Comparison of ENCODE assay signal across 15 cellular contexts in genomic region chr15:70164910-70165791, GRCh38.
A peak's percentile ranks its signal among the peaks of the same experiment; 100 is the strongest.
DNase-seq lines count a peak whose midpoint lies in the region; ATAC-seq and TF ChIP-seq lines count a peak whose summit lies in the region.
"Had no signal": no experiment of that assay in that cellular context is flagged by ENCODE, and none has a peak within 500 bp of the region (broad histone marks: within the 10 kb centered on the region; RNA-seq: fewer than 3 reads in every experiment).

No MANE protein-coding gene starts in this region.

- H3K4me3 Mint-ChIP-seq in activated CD4-positive, alpha-beta memory T cell treated with anti-CD3 and anti-CD28 coated beads, Interleukin-2, amount 10 ng/mL, durations not matched to agents 7 days and 5 days: no peak overlapping the region
- H3K4me3 Mint-ChIP-seq: activated CD4-positive, alpha-beta T cell treated with anti-CD3 and anti-CD28 coated beads, Interleukin-2, amount 10 ng/mL, durations not matched to agents 7 days and 5 days; B cell; immature natural killer cell had no signal

- peak overlapping the region; percentile 24 for H3K9ac ChIP-seq in NT2/D1 (ENCODE audit: insufficient read length, low read depth)
- H3K9ac ChIP-seq in muscle layer of colon (ENCODE audit: low read length): no peak overlapping the region

- peak; percentile 8 to 54 (median 46) for ATAC-seq in heart left ventricle
- ATAC-seq in HG03108 (IDR thresholded peaks at IDR 0.05; ENCODE audit: unreplicated experiment): no peak
- ATAC-seq in HG02870 (IDR thresholded peaks at IDR 0.05; ENCODE audit: unreplicated experiment): no peak
- ATAC-seq: PC-3 had no signal

- H3K27ac ChIP-seq in heart left ventricle (peak overlapping the region; percentile 21 to 86 (median 77)), muscle layer of colon (ENCODE audit: low read depth, low read length) (peak overlapping the region; percentile 2), spleen (peak overlapping the region in 5 of 8 donors; percentile 12 to 66 (median 38))
- H3K27ac ChIP-seq: neutrophil had no signal

- peaks cover 10% of the 10 kb centered on the region for H3K4me1 ChIP-seq in NT2/D1 (ENCODE audit: insufficient read depth, insufficient read length)
- peaks cover 5 to 42% (median 38%) of the 10 kb centered on the region in 12 donors for H3K4me1 ChIP-seq in heart left ventricle
- H3K4me1 ChIP-seq in muscle layer of colon (ENCODE audit: insufficient read depth, low read length): peaks cover 35% of the 10 kb centered on the region
- peaks cover 0 to 38% (median 18%) of the 10 kb centered on the region in 6 donors for H3K4me1 ChIP-seq in spleen

- DNase-seq in NT2/D1 (ENCODE audit: low read depth, low spot score) (no peak), heart left ventricle (peak in 3 of 5 donors; percentile 48 to 52 (median 52)), spleen (no peak), NCI-H2196 treated with DMSO at 0.1 percent for 48 hours (lab: John Stamatoyannopoulos, UW; ENCODE audit: unreplicated experiment) (no peak)
- DNase-seq in activated CD4-positive, alpha-beta memory T cell treated with anti-CD3 and anti-CD28 coated beads, Interleukin-2, amount 10 ng/mL, durations not matched to agents 7 days and 5 days: no peak
- DNase-seq: activated CD4-positive, alpha-beta T cell treated with anti-CD3 and anti-CD28 coated beads, Interleukin-2, amount 10 ng/mL, durations not matched to agents 7 days and 5 days; effector CD8-positive, alpha-beta T cell; immature natural killer cell had no signal

- TF ChIP-seq POLR2A in heart left ventricle (IDR thresholded peaks at IDR 0.05): no peak
- TF ChIP-seq POLR2A in spleen (IDR thresholded peaks at IDR 0.05): no peak

- H3K9me3 Mint-ChIP-seq in activated CD4-positive, alpha-beta memory T cell treated with anti-CD3 and anti-CD28 coated beads, Interleukin-2, amount 10 ng/mL, durations not matched to agents 7 days and 5 days: no peaks in the 10 kb centered on the region
- H3K9me3 Mint-ChIP-seq: activated CD4-positive, alpha-beta T cell treated with anti-CD3 and anti-CD28 coated beads, Interleukin-2, amount 10 ng/mL, durations not matched to agents 7 days and 5 days; activated T-helper 2 cell treated with anti-CD3 and anti-CD28 coated beads, Interferon-gamma antibody, Interleukin-2, Interleukin-4, amounts not matched to agents 10 μg/mL and 5 μg/mL and 100 μg/mL, durations not matched to agents 14 hours and 24 hours and 36 hours; immature natural killer cell had no signal

- CTCF ChIA-PET in activated CD4-positive, alpha-beta memory T cell treated with anti-CD3 and anti-CD28 coated beads, Interleukin-2, amount 10 ng/mL, durations not matched to agents 7 days and 5 days (lab: Charles Lee): no interaction called here

- POLR2A ChIA-PET in activated CD4-positive, alpha-beta memory T cell treated with anti-CD3 and anti-CD28 coated beads, Interleukin-2, amount 10 ng/mL, durations not matched to agents 7 days and 5 days (lab: Charles Lee): no interaction called here

- H3K36me3 ChIP-seq in NT2/D1 (ENCODE audit: insufficient read depth, insufficient read length, low read length) (no peaks in the 10 kb centered on the region), heart left ventricle (no peaks in the 10 kb centered on the region), muscle layer of colon (ENCODE audit: insufficient read depth, low read length) (no peaks in the 10 kb centered on the region), spleen (no peaks in the 10 kb centered on the region)
- H3K36me3 ChIP-seq: neutrophil had no signal

- intact Hi-C loops in heart left ventricle (cut with DNase I): loop anchor here in 5 of 10 donors (2.0 to 10.0 kb wide), 9 partner anchors 60 to 580 kb away; partner anchors contain the start of gene TLE3 (in 3 of the 5)
- intact Hi-C loops in spleen (cut with DNase I; ENCODE audit: low total_unique reads): no loop called here

- no peaks in the 10 kb centered on the region for H3K27me3 Mint-ChIP-seq in activated CD4-positive, alpha-beta memory T cell treated with anti-CD3 and anti-CD28 coated beads, Interleukin-2, amount 10 ng/mL, durations not matched to agents 7 days and 5 days
- H3K27me3 Mint-ChIP-seq: activated CD4-positive, alpha-beta T cell treated with anti-CD3 and anti-CD28 coated beads, Interleukin-2, amount 10 ng/mL, durations not matched to agents 7 days and 5 days had no signal

- H3K4me3 ChIP-seq in NT2/D1 (ENCODE audit: insufficient read length, low read depth): no peak overlapping the region
- H3K4me3 ChIP-seq in heart left ventricle: no peak overlapping the region
- H3K4me3 ChIP-seq in muscle layer of colon (ENCODE audit: low read depth in 1 of 2, low read length in 2 of 2): no peak overlapping the region
- no peak overlapping the region for H3K4me3 ChIP-seq in spleen

- WGBS in heart left ventricle, 4 donors: 36 to 54% (median 47%) methylated on average over 10 to 16 of the region's 16 CpGs
- WGBS in spleen, 5 donors: 79 to 86% (median 83%) methylated on average over 16 of the region's 16 CpGs

- no peaks in the 10 kb centered on the region for H3K4me1 Mint-ChIP-seq in activated CD4-positive, alpha-beta memory T cell treated with anti-CD3 and anti-CD28 coated beads, Interleukin-2, amount 10 ng/mL, durations not matched to agents 7 days and 5 days
- H3K4me1 Mint-ChIP-seq: activated CD4-positive, alpha-beta T cell treated with anti-CD3 and anti-CD28 coated beads, Interleukin-2, amount 10 ng/mL, durations not matched to agents 7 days and 5 days; immature natural killer cell had no signal

- H3K27me3 ChIP-seq in NT2/D1 (ENCODE audit: insufficient read depth, insufficient read length) (no peaks in the 10 kb centered on the region), heart left ventricle (peaks cover 0 to 4% (median 0%) of the 10 kb centered on the region in 9 donors), muscle layer of colon (ENCODE audit: control insufficient read depth in 1 of 2, insufficient read depth in 2 of 2, low read length in 2 of 2) (no peaks in the 10 kb centered on the region), spleen (replicated peaks in 1 of 7) (peaks cover 0 to 33% (median 5%) of the 10 kb centered on the region in 7 donors)
- H3K27me3 ChIP-seq: neutrophil had no signal

- no peaks in the 10 kb centered on the region for H3K36me3 Mint-ChIP-seq in activated CD4-positive, alpha-beta memory T cell treated with anti-CD3 and anti-CD28 coated beads, Interleukin-2, amount 10 ng/mL, durations not matched to agents 7 days and 5 days (ENCODE audit: low read depth)

- TF ChIP-seq CTCF in heart left ventricle (IDR thresholded peaks at IDR 0.05): no peak
- TF ChIP-seq CTCF in spleen (IDR thresholded peaks at IDR 0.05 in 8 of 11, conservative IDR thresholded peaks at IDR 0.05 in 3 of 11): no peak

- no peak overlapping the region for H3K27ac Mint-ChIP-seq in activated CD4-positive, alpha-beta memory T cell treated with anti-CD3 and anti-CD28 coated beads, Interleukin-2, amount 10 ng/mL, durations not matched to agents 7 days and 5 days
- H3K27ac Mint-ChIP-seq: activated CD4-positive, alpha-beta T cell treated with anti-CD3 and anti-CD28 coated beads, Interleukin-2, amount 10 ng/mL, durations not matched to agents 7 days and 5 days; activated T-helper 2 cell treated with anti-CD3 and anti-CD28 coated beads, Interferon-gamma antibody, Interleukin-2, Interleukin-4, amounts not matched to agents 10 μg/mL and 5 μg/mL and 100 μg/mL, durations not matched to agents 14 hours and 24 hours and 36 hours; B cell; immature natural killer cell had no signal

- H3K9me3 ChIP-seq in NT2/D1 (ENCODE audit: insufficient read depth, low read length) (peaks cover 6% of the 10 kb centered on the region; the same call in 1 of the 2 replicates), heart left ventricle (peaks cover 0 to 7% (median 0%) of the 10 kb centered on the region in 12 donors), muscle layer of colon (ENCODE audit: low read length) (no peaks in the 10 kb centered on the region), spleen (peaks cover 0 to 4% (median 0%) of the 10 kb centered on the region in 8 donors)
- H3K9me3 ChIP-seq: neutrophil had no signal

Comparison
In these comparisons a context has a peak if more than half of its experiments do, and no peak if none do; other contexts are left out.
1. DNase-seq: peak in heart left ventricle (3 of 5); none in NT2/D1 (single experiment), spleen (single experiment), activated CD4-positive, alpha-beta memory T cell treated with anti-CD3 and anti-CD28 coated beads, Interleukin-2, amount 10 ng/mL, durations not matched to agents 7 days and 5 days (single experiment) and NCI-H2196 treated with DMSO at 0.1 percent for 48 hours (single experiment).
2. ATAC-seq: peak in heart left ventricle (4 of 4); none in HG03108 (single experiment) and HG02870 (single experiment).
3. H3K27ac ChIP-seq: peak in every context shown above with its lines; median percentile 77 in heart left ventricle; 38 in spleen; 2 in muscle layer of colon.